ENCODE assay signal across 14 cellular contexts in the genomic region with DNA sequence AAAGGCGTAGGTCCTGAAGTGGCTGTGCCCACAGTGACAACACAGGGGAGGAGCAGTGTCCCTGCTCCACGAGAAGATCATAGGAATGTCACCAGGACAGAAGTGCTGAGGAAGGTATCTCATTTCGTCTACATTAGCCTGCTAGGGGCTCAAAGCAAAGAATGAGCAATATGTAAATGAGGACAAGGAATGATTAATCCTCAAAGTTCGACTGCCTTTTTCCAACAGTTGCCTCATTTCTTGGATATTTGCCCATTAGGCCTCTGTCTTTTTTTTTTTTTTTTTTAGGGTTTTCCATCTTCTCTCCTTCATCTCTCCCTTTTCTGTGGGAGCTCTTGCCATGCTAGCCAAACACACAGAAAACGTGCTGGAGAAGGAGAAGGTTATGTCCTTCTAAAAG.
DNase-seq lines count a peak whose midpoint lies in the region; ATAC-seq, FAIRE-seq and TF ChIP-seq lines count a peak whose summit lies in the region.
"Had no signal": no experiment of that assay in that cellular context is flagged by ENCODE, and none has a peak within 500 bp of the region (broad histone marks: within the 10 kb centered on the region; RNA-seq: fewer than 3 reads in every experiment).

No MANE protein-coding gene starts in this region.

- H3K79me2 ChIP-seq in ACC112 (ENCODE audit: control insufficient read depth, insufficient read depth, low read length, unreplicated experiment) (no peaks in the 10 kb centered on the region), endothelial cell of umbilical vein (ENCODE audit: control insufficient read depth, insufficient read depth, low read length) (no peaks in the 10 kb centered on the region)

- H2AK5ac ChIP-seq in mesenchymal stem cell (ENCODE audit: low read length, severe bottlenecking) = no peak overlapping the region

- H3K27me3 Mint-ChIP-seq in CD4-positive, alpha-beta memory T cell = no peaks in the 10 kb centered on the region
- H3K27me3 Mint-ChIP-seq: activated CD8-positive, alpha-beta T cell treated with anti-CD3 and anti-CD28 coated beads for 36 hours; activated naive CD4-positive, alpha-beta T cell treated with anti-CD3 and anti-CD28 coated beads, Interleukin-2, amount 50 U/mL, for 24 hours had no signal

- no peak overlapping the region for H3K27ac Mint-ChIP-seq in CD4-positive, alpha-beta memory T cell
- H3K27ac Mint-ChIP-seq: activated CD8-positive, alpha-beta T cell treated with anti-CD3 and anti-CD28 coated beads for 36 hours; activated naive CD4-positive, alpha-beta T cell treated with anti-CD3 and anti-CD28 coated beads, Interleukin-2, amount 50 U/mL, for 24 hours; endodermal cell had no signal

- no peak overlapping the region for H3K18ac ChIP-seq in mesenchymal stem cell (ENCODE audit: low read depth in 1 of 2, low read length in 2 of 2)

- H2BK12ac ChIP-seq in mesenchymal stem cell (ENCODE audit: low read length in 2 of 2) = no peak overlapping the region

- BruUV-seq in endothelial cell of umbilical vein (replicated peaks; lab: Mats Ljungman, UMichigan) = no TSS peak

- dilution Hi-C loops in endothelial cell of umbilical vein (cut with MboI; ENCODE audit: extremely low pct_ligation_motif_present, low sequenced_read_pairs) = no loop called here

- no peak overlapping the region for H3K14ac ChIP-seq in mesenchymal stem cell (ENCODE audit: low read length in 2 of 2)

- H3K9me3 Mint-ChIP-seq in CD4-positive, alpha-beta memory T cell = peaks cover 0 to 5% (median 0%) of the 10 kb centered on the region in 8 donors
- H3K9me3 Mint-ChIP-seq: activated CD8-positive, alpha-beta T cell treated with anti-CD3 and anti-CD28 coated beads for 36 hours; activated naive CD4-positive, alpha-beta T cell treated with anti-CD3 and anti-CD28 coated beads, Interleukin-2, amount 50 U/mL, for 24 hours had no signal

- H3K36me3 Mint-ChIP-seq in CD4-positive, alpha-beta memory T cell = no peaks in the 10 kb centered on the region
- H3K36me3 Mint-ChIP-seq: activated naive CD4-positive, alpha-beta T cell treated with anti-CD3 and anti-CD28 coated beads, Interleukin-2, amount 50 U/mL, for 24 hours had no signal

- no peaks in the 10 kb centered on the region for H3K9me1 ChIP-seq in endothelial cell of umbilical vein (replicated peaks; ENCODE audit: control insufficient read depth, extremely low read depth, insufficient read depth, low read length)

- TF ChIP-seq CTCF in endothelial cell of umbilical vein (IDR thresholded peaks at IDR 0.05; ENCODE audit: extremely low read depth in 1 of 2, insufficient read depth in 1 of 2, low read depth in 1 of 2, low read length in 2 of 2) = no peak

- H3K9ac ChIP-seq in endothelial cell of umbilical vein (replicated peaks; ENCODE audit: extremely low read depth, insufficient read depth, low read length) = no peak overlapping the region
- H3K9ac ChIP-seq in mesenchymal stem cell (ENCODE audit: low read length) = peak overlapping the region; percentile 81

- H3K36me3 ChIP-seq in ACC112 (ENCODE audit: insufficient read depth, low read length) (no peaks in the 10 kb centered on the region), endothelial cell of umbilical vein (ENCODE audit: control insufficient read depth in 2 of 2, extremely low read depth in 1 of 2, insufficient read depth in 2 of 2, low read length in 2 of 2) (no peaks in the 10 kb centered on the region), mesenchymal stem cell (ENCODE audit: control insufficient read depth in 1 of 2, insufficient read depth in 2 of 2, low read depth in 1 of 2, low read length in 2 of 2) (no peaks in the 10 kb centered on the region)
- no peaks in the 10 kb centered on the region for H3K36me3 ChIP-seq in CD4-positive, alpha-beta memory T cell (ENCODE audit: insufficient read depth, low read length)
- H3K36me3 ChIP-seq: MG63 had no signal

- POLR2A ChIA-PET in endothelial cell of umbilical vein (lab: Charles Lee) = no interaction called here
- POLR2A ChIA-PET in CD4-positive, alpha-beta memory T cell (lab: Charles Lee; ENCODE audit: partially characterized antibody) = no interaction called here

- no peak for FAIRE-seq in endothelial cell of umbilical vein (lab: Jason Lieb, UNC)

- H3K4me3 ChIP-seq in ACC112 (ENCODE audit: low read depth, low read length) = peak overlapping the region; percentile 41
- H3K4me3 ChIP-seq in endothelial cell of umbilical vein (replicated peaks in 1 of 3; ENCODE audit: insufficient read depth in 1 of 3, low read depth in 1 of 3, low read length in 3 of 3) = no peak overlapping the region
- peak overlapping the region in 1 of 2 experiments; percentile 48 for H3K4me3 ChIP-seq in mesenchymal stem cell (ENCODE audit: insufficient read depth in 1 of 2, low read depth in 1 of 2, low read length in 2 of 2)
- H3K4me3 ChIP-seq in CD4-positive, alpha-beta memory T cell (ENCODE audit: low read length in 2 of 2) = no peak overlapping the region
- H3K4me3 ChIP-seq: MG63 had no signal

- H3K4me3 Mint-ChIP-seq in CD4-positive, alpha-beta memory T cell = peak overlapping the region in 1 of 8 donors; percentile 41
- H3K4me3 Mint-ChIP-seq: activated CD8-positive, alpha-beta T cell treated with anti-CD3 and anti-CD28 coated beads for 36 hours; activated naive CD4-positive, alpha-beta T cell treated with anti-CD3 and anti-CD28 coated beads, Interleukin-2, amount 50 U/mL, for 24 hours; endodermal cell had no signal

- no peak overlapping the region for H2BK120ac ChIP-seq in mesenchymal stem cell (ENCODE audit: low read depth, low read length)

- no peaks in the 10 kb centered on the region for H4K20me1 ChIP-seq in endothelial cell of umbilical vein (replicated peaks; ENCODE audit: control insufficient read depth, extremely low read depth, insufficient read depth, low read length)

- no peaks in the 10 kb centered on the region for H3K4me1 Mint-ChIP-seq in CD4-positive, alpha-beta memory T cell
- H3K4me1 Mint-ChIP-seq: activated naive CD4-positive, alpha-beta T cell treated with anti-CD3 and anti-CD28 coated beads, Interleukin-2, amount 50 U/mL, for 24 hours had no signal

- intact Hi-C loops in endothelial cell of umbilical vein (cut with micrococcal nuclease) = no loop called here
- intact Hi-C loops in CD4-positive, alpha-beta memory T cell (cut with micrococcal nuclease) = no loop called here

- ATAC-seq in GM21515 (IDR thresholded peaks at IDR 0.05; ENCODE audit: unreplicated experiment) = no peak
- no peak for ATAC-seq in HG03159 (IDR thresholded peaks at IDR 0.05; ENCODE audit: unreplicated experiment)
- ATAC-seq: activated CD8-positive, alpha-beta T cell treated with anti-CD3 and anti-CD28 coated beads for 36 hours had no signal

- no peak overlapping the region for H4K91ac ChIP-seq in mesenchymal stem cell (ENCODE audit: low read length)

- no peak overlapping the region for H4K8ac ChIP-seq in mesenchymal stem cell (ENCODE audit: low read length)

- H3K9me3 ChIP-seq in endothelial cell of umbilical vein (replicated peaks; ENCODE audit: control insufficient read depth, insufficient read depth, low read length) = no peaks in the 10 kb centered on the region
- H3K9me3 ChIP-seq in mesenchymal stem cell (ENCODE audit: control insufficient read depth, low read length) = no peaks in the 10 kb centered on the region
- peaks cover 0 to 3% of the 10 kb centered on the region in 2 donors for H3K9me3 ChIP-seq in CD4-positive, alpha-beta memory T cell (ENCODE audit: control insufficient read depth in 1 of 2, low read length in 2 of 2)
- H3K9me3 ChIP-seq: MG63 had no signal

- H3K4me2 ChIP-seq in endothelial cell of umbilical vein (ENCODE audit: insufficient read depth, low read length) (no peak overlapping the region), mesenchymal stem cell (ENCODE audit: low read length, poor library complexity, severe bottlenecking) (no peak overlapping the region)

- H2BK5ac ChIP-seq in mesenchymal stem cell (ENCODE audit: low read depth, low read length, poor library complexity, severe bottlenecking) = no peak overlapping the region

- peak overlapping the region; percentile 95 for H3K27ac ChIP-seq in ACC112 (ENCODE audit: low read depth, low read length)
- no peak overlapping the region for H3K27ac ChIP-seq in endothelial cell of umbilical vein (ENCODE audit: insufficient read depth, low read depth, low read length)
- H3K27ac ChIP-seq in mesenchymal stem cell (ENCODE audit: low read length, poor library complexity, severe bottlenecking) = peak overlapping the region; percentile 4
- no peak overlapping the region for H3K27ac ChIP-seq in CD4-positive, alpha-beta memory T cell (ENCODE audit: low read depth, low read length)

- H3K4ac ChIP-seq in mesenchymal stem cell (ENCODE audit: low read depth in 1 of 2, low read length in 2 of 2) = no peak overlapping the region

- no peaks in the 10 kb centered on the region for H3K79me1 ChIP-seq in mesenchymal stem cell (replicated peaks; ENCODE audit: low read length, poor library complexity, severe bottlenecking)

- H2AFZ ChIP-seq in ACC112 (ENCODE audit: low read length, unreplicated experiment) (peak overlapping the region; percentile 34), endothelial cell of umbilical vein (ENCODE audit: low read depth, low read length) (no peak overlapping the region), mesenchymal stem cell (ENCODE audit: low read depth, low read length) (no peak overlapping the region)

- WGBS in mesenchymal stem cell = 58% methylated on average over 4 of the region's 5 CpGs

- CTCF ChIA-PET in endothelial cell of umbilical vein (lab: Charles Lee) = interaction anchor here (2.2 kb wide), 1 partner anchor 262 kb away, joined by 8 read pairs; no protein-coding TSS in a partner anchor
- CTCF ChIA-PET in CD4-positive, alpha-beta memory T cell (lab: Charles Lee; ENCODE audit: partially characterized antibody) = no interaction called here

- H3K4me1 ChIP-seq in ACC112 (ENCODE audit: control insufficient read depth, insufficient read depth, low read length, unreplicated experiment) (peaks cover 60% of the 10 kb centered on the region), endothelial cell of umbilical vein (ENCODE audit: control insufficient read depth, extremely low read depth, insufficient read depth, low read length) (no peaks in the 10 kb centered on the region), mesenchymal stem cell (ENCODE audit: control insufficient read depth, insufficient read depth, low read depth, low read length) (peaks cover 3% of the 10 kb centered on the region)
- no peaks in the 10 kb centered on the region for H3K4me1 ChIP-seq in CD4-positive, alpha-beta memory T cell (ENCODE audit: insufficient read depth, low read length)

- TF ChIP-seq POLR2A in endothelial cell of umbilical vein (IDR thresholded peaks at IDR 0.05; ENCODE audit: low read depth, low read length) = no peak

- no peak overlapping the region for H2BK15ac ChIP-seq in mesenchymal stem cell (ENCODE audit: low read depth, poor library complexity, severe bottlenecking)

- DNase-seq in LoVo (ENCODE audit: low spot score) (peak; percentile 16), endothelial cell of umbilical vein (ENCODE audit: low read depth, low spot score) (peak; percentile 63), mesenchymal stem cell (peak; percentile 57), NCI-H146 (lab: John Stamatoyannopoulos, UW) (no peak)
- no peak for DNase-seq in CD4-positive, alpha-beta memory T cell
- DNase-seq: activated CD8-positive, alpha-beta T cell treated with anti-CD3 and anti-CD28 coated beads for 36 hours; endodermal cell; MG63; NCI-H524; T-helper 1 cell had no signal

- H3K23ac ChIP-seq in mesenchymal stem cell (ENCODE audit: low read length in 2 of 2) = no peak overlapping the region

- no peaks in the 10 kb centered on the region for H3K27me3 ChIP-seq in ACC112 (ENCODE audit: insufficient read depth, low read length)
- no peaks in the 10 kb centered on the region for H3K27me3 ChIP-seq in endothelial cell of umbilical vein (ENCODE audit: control insufficient read depth in 2 of 2, insufficient read depth in 2 of 2, low read length in 2 of 2)
- no peaks in the 10 kb centered on the region for H3K27me3 ChIP-seq in mesenchymal stem cell (ENCODE audit: control insufficient read depth in 1 of 2, insufficient read depth in 1 of 2, low read length in 2 of 2)
- no peaks in the 10 kb centered on the region for H3K27me3 ChIP-seq in CD4-positive, alpha-beta memory T cell (ENCODE audit: insufficient read depth, low read length)
- H3K27me3 ChIP-seq: MG63 had no signal

Comparison
In these comparisons a context has a peak if more than half of its experiments do, and no peak if none do; other contexts are left out.
1. H3K27ac ChIP-seq: peak in ACC112 (single experiment) and mesenchymal stem cell (single experiment); none in endothelial cell of umbilical vein (single experiment) and CD4-positive, alpha-beta memory T cell (single experiment).
2. DNase-seq: peak in LoVo (single experiment), endothelial cell of umbilical vein (single experiment) and mesenchymal stem cell (single experiment); none in CD4-positive, alpha-beta memory T cell (0 of 5) and NCI-H146 (single experiment).